ENCODE assay signal across 16 cellular contexts in the genomic region with DNA sequence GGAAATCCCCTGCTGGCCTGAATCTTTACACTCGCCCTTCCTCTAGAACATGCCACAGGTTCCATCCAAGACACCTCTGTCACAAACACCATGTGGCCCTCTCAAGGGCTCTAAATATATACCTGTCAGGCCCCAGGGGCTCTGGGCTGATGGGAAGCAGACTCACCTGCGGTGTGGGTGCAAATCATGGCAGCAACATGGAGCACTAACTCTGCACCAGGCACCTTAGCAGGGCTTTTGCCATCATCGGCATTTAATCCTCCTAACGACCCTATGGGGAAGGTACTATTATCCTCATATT.
"Had no signal": no experiment of that assay in that cellular context is flagged by ENCODE, and none has a peak within 500 bp of the region (broad histone marks: within the 10 kb centered on the region; RNA-seq: fewer than 3 reads in every experiment).

No MANE protein-coding gene starts in this region.

- H3K9me3 Mint-ChIP-seq: activated naive CD8-positive, alpha-beta T cell treated with anti-CD3 and anti-CD28 coated beads, Interleukin-2, amount 10 ng/mL, durations not matched to agents 7 days and 5 days; natural killer cell treated with Interleukin-12 subunit alpha and Interleukin-12 subunit beta and Interleukin-15 and Interleukin-18, amount 100 ng/mL, for 72 hours; stimulated activated memory B cell treated with anti-CD40 and anti-IgM and Interleukin-4, amounts not matched to agents 10 μg/mL and 1 μg/mL and 100 μg/mL, for 72 hours had no signal

- H3K27me3 Mint-ChIP-seq: activated CD4-positive, alpha-beta memory T cell treated with anti-CD3 and anti-CD28 coated beads for 36 hours; natural killer cell treated with Interleukin-12 subunit alpha and Interleukin-12 subunit beta and Interleukin-15 and Interleukin-18, amount 100 ng/mL, for 72 hours had no signal

- H3K9ac ChIP-seq: parathyroid adenoma had no signal

- H2AFZ ChIP-seq: parathyroid adenoma had no signal

- H3K27ac Mint-ChIP-seq: activated CD4-positive, alpha-beta memory T cell treated with anti-CD3 and anti-CD28 coated beads for 36 hours; activated naive CD8-positive, alpha-beta T cell treated with anti-CD3 and anti-CD28 coated beads, Interleukin-2, amount 10 ng/mL, durations not matched to agents 7 days and 5 days; natural killer cell treated with Interleukin-12 subunit alpha and Interleukin-12 subunit beta and Interleukin-15 and Interleukin-18, amount 100 ng/mL, for 72 hours; stimulated activated memory B cell treated with anti-CD40 and anti-IgM and Interleukin-4, amounts not matched to agents 10 μg/mL and 1 μg/mL and 100 μg/mL, for 72 hours had no signal

- DNase-seq: activated CD4-positive, alpha-beta memory T cell treated with anti-CD3 and anti-CD28 coated beads for 36 hours; activated naive CD8-positive, alpha-beta T cell treated with anti-CD3 and anti-CD28 coated beads, Interleukin-2, amount 10 ng/mL, durations not matched to agents 7 days and 5 days; amygdala; caudate nucleus; endodermal cell; erythroblast; retina; stimulated activated CD4-positive, alpha-beta T cell treated with anti-CD3 and anti-CD28 coated beads, Interleukin-4, amount 100 ng/mL, for 24 hours; SW 1271; T-helper 2 cell; testis; upper lobe of left lung had no signal

- H3K36me3 Mint-ChIP-seq: activated CD4-positive, alpha-beta memory T cell treated with anti-CD3 and anti-CD28 coated beads for 36 hours; activated naive CD8-positive, alpha-beta T cell treated with anti-CD3 and anti-CD28 coated beads, Interleukin-2, amount 10 ng/mL, durations not matched to agents 7 days and 5 days; natural killer cell treated with Interleukin-12 subunit alpha and Interleukin-12 subunit beta and Interleukin-15 and Interleukin-18, amount 100 ng/mL, for 72 hours; stimulated activated memory B cell treated with anti-CD40 and anti-IgM and Interleukin-4, amounts not matched to agents 10 μg/mL and 1 μg/mL and 100 μg/mL, for 72 hours had no signal

- H3K4me3 Mint-ChIP-seq: activated CD4-positive, alpha-beta memory T cell treated with anti-CD3 and anti-CD28 coated beads for 36 hours; activated naive CD8-positive, alpha-beta T cell treated with anti-CD3 and anti-CD28 coated beads, Interleukin-2, amount 10 ng/mL, durations not matched to agents 7 days and 5 days; endodermal cell; natural killer cell treated with Interleukin-12 subunit alpha and Interleukin-12 subunit beta and Interleukin-15 and Interleukin-18, amount 100 ng/mL, for 72 hours; stimulated activated memory B cell treated with anti-CD40 and anti-IgM and Interleukin-4, amounts not matched to agents 10 μg/mL and 1 μg/mL and 100 μg/mL, for 72 hours had no signal

- H3K79me2 ChIP-seq: parathyroid adenoma had no signal

- H3K36me3 ChIP-seq: upper lobe of left lung had no signal

- H3K27me3 ChIP-seq: testis, upper lobe of left lung had no signal

- H3K9me3 ChIP-seq: testis, upper lobe of left lung had no signal

- ATAC-seq: natural killer cell treated with Interleukin-12 subunit alpha and Interleukin-12 subunit beta and Interleukin-15 and Interleukin-18, amount 100 ng/mL, for 72 hours had no signal

- H3K27ac ChIP-seq: parathyroid adenoma, testis, upper lobe of left lung had no signal

- H3K4me3 ChIP-seq: smooth muscle cell, testis, upper lobe of left lung had no signal

- H3K4me1 ChIP-seq: parathyroid adenoma had no signal

- H3K4me1 Mint-ChIP-seq: activated naive CD8-positive, alpha-beta T cell treated with anti-CD3 and anti-CD28 coated beads, Interleukin-2, amount 10 ng/mL, durations not matched to agents 7 days and 5 days had no signal
